Comparison of ENCODE assay signal across 15 cellular contexts in the genomic region with DNA sequence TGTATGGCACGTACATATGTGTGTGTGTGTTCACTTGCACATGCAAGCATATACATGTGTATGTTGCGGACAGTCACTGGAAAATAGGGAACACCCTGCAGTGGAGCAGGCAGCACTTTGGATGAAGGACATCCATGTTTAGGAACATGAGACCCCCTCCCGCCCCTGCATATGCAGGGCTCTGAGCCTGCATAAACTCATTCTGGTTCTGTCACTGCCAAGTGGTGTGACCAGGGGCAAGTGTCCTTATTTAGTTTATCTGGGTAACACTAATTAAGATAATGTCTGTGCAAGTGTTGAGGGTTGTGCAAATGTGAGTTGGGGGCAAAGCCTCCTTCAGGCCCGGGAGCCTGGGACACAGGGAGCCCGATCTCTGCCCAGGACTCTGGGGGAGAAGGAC.
DNase-seq lines count a peak whose midpoint lies in the region; ATAC-seq and TF ChIP-seq lines count a peak whose summit lies in the region.
"Had no signal": no experiment of that assay in that cellular context is flagged by ENCODE, and none has a peak within 500 bp of the region (broad histone marks: within the 10 kb centered on the region; RNA-seq: fewer than 3 reads in every experiment).

No MANE protein-coding gene starts in this region.

- TF ChIP-seq POLR2A in heart left ventricle (IDR thresholded peaks at IDR 0.05) = no peak
- TF ChIP-seq POLR2A in spleen (IDR thresholded peaks at IDR 0.05) = no peak

- WGBS in heart left ventricle, 4 donors = 62 to 87% (median 72%) methylated on average over 5 of the region's 5 CpGs
- WGBS in lung, 2 donors = 83 to 85% methylated on average over 5 of the region's 5 CpGs
- WGBS in spleen, 5 donors = 79 to 91% (median 83%) methylated on average over 5 of the region's 5 CpGs

- intact Hi-C loops in heart left ventricle (cut with DNase I) (loop anchor here in 1 of 10 donors (5.0 kb wide), 1 partner anchor 143 kb away; no protein-coding TSS in a partner anchor), spleen (cut with DNase I; ENCODE audit: low total_unique reads) (no loop called here), posterior vena cava (cut with DNase I) (no loop called here)

- H3K27me3 ChIP-seq in cardiac muscle cell (no peaks in the 10 kb centered on the region), heart left ventricle (no peaks in the 10 kb centered on the region), lung (ENCODE audit: control insufficient read depth, insufficient read depth) (no peaks in the 10 kb centered on the region), spleen (replicated peaks in 1 of 7) (no peaks in the 10 kb centered on the region)

- DNase-seq in cardiac muscle cell (ENCODE audit: low read depth in 1 of 2, low spot score in 1 of 2) (peak in 1 of 2 donors; percentile 60), heart left ventricle (no peak), coronary artery (ENCODE audit: low spot score) (peak; percentile 45), lung (ENCODE audit: low spot score) (no peak), spleen (peak; percentile 21), activated T-cell treated with anti-CD3 and anti-CD28 coated beads for 4 hours (no peak), posterior vena cava (ENCODE audit: low spot score) (no peak)
- DNase-seq: Caco-2; CD8-positive, alpha-beta memory T cell; DND-41; GDM1; HCEC 1CT; HFFc6 had no signal

- no peak overlapping the region for H3K4me3 ChIP-seq in cardiac muscle cell
- no peak overlapping the region for H3K4me3 ChIP-seq in heart left ventricle
- H3K4me3 ChIP-seq in coronary artery = no peak overlapping the region
- H3K4me3 ChIP-seq in lung = no peak overlapping the region
- H3K4me3 ChIP-seq in spleen = no peak overlapping the region

- H3K27ac ChIP-seq in cardiac muscle cell (peak overlapping the region; percentile 82), heart left ventricle (no peak overlapping the region), coronary artery (no peak overlapping the region), lung (ENCODE audit: low read depth in 1 of 2, low read length in 1 of 2) (no peak overlapping the region), spleen (no peak overlapping the region)
- H3K27ac ChIP-seq: 22Rv1 had no signal

- TF ChIP-seq CTCF in cardiac muscle cell (IDR thresholded peaks at IDR 0.05; ENCODE audit: low read depth, low read length) (no peak), heart left ventricle (IDR thresholded peaks at IDR 0.05) (no peak), coronary artery (IDR thresholded peaks at IDR 0.05) (no peak), lung (IDR thresholded peaks at IDR 0.05; ENCODE audit: control extremely low read depth, extremely low read depth) (no peak), spleen (IDR thresholded peaks at IDR 0.05 in 8 of 11, conservative IDR thresholded peaks at IDR 0.05 in 3 of 11) (no peak)

- H3K9me3 ChIP-seq in cardiac muscle cell (ENCODE audit: low read depth) (no peaks in the 10 kb centered on the region), heart left ventricle (no peaks in the 10 kb centered on the region), lung (ENCODE audit: control insufficient read depth in 2 of 2, insufficient read depth in 1 of 2, low read length in 1 of 2) (peaks cover 0 to 1% of the 10 kb centered on the region in 2 donors), spleen (no peaks in the 10 kb centered on the region)
- H3K9me3 ChIP-seq: Caco-2 had no signal

- H3K4me1 ChIP-seq in cardiac muscle cell (ENCODE audit: low read depth) = peaks cover 64% of the 10 kb centered on the region
- H3K4me1 ChIP-seq in heart left ventricle = peaks cover 0 to 21% (median 0%) of the 10 kb centered on the region in 12 donors
- H3K4me1 ChIP-seq in lung (ENCODE audit: control insufficient read depth in 2 of 2, insufficient read depth in 2 of 2, low read length in 2 of 2) = no peaks in the 10 kb centered on the region
- no peaks in the 10 kb centered on the region for H3K4me1 ChIP-seq in spleen
- H3K4me1 ChIP-seq: Caco-2 had no signal

- ATAC-seq in heart left ventricle (no peak), lung (ENCODE audit: insufficient read depth, low FRiP score) (peak; percentile 11), HG03175 (IDR thresholded peaks at IDR 0.05; ENCODE audit: unreplicated experiment) (no peak)

- no peaks in the 10 kb centered on the region for H3K36me3 ChIP-seq in cardiac muscle cell
- no peaks in the 10 kb centered on the region for H3K36me3 ChIP-seq in heart left ventricle
- H3K36me3 ChIP-seq in lung (ENCODE audit: control insufficient read depth in 2 of 2, insufficient read depth in 2 of 2, low read length in 2 of 2) = no peaks in the 10 kb centered on the region
- no peaks in the 10 kb centered on the region for H3K36me3 ChIP-seq in spleen

Comparison
In these comparisons a context has a peak if more than half of its experiments do, and no peak if none do; other contexts are left out.
1. DNase-seq: peak in coronary artery (single experiment) and spleen (single experiment); none in heart left ventricle (0 of 5), lung (single experiment), activated T-cell treated with anti-CD3 and anti-CD28 coated beads for 4 hours (single experiment) and posterior vena cava (single experiment).